ENCODE assay signal across 8 cellular contexts in the genomic region with DNA sequence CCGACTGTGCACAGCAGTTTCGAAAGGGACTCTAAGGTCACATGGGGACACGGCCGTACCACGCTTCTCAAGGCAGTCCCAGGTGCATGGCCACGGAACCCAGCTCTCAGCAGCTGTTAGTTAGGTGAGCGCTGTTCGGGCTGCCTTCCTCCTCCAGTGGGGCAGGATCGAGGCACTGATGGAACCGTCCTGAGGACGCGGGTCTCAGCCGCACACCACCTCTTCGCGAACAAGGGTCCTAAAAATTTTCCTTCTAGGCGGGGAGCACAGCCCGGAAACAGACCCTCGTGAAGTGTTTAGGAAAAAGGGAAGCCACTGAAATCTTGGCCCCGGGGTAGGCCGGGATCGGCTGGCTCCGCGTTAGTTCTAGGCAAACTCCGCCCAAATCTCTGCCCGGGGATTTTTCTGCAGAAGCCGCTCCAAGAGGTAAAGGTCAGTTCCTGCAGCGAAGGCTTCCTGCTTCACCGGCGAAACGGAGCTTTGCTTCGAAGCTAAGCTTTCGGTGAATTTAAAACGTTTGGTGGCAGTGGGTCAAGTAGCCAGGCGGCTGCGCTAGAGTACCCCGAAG. TPM values are rescaled to one million over a fixed set of nuclear protein-coding genes. Genes with fewer than 3 reads are reported as not detected.
A peak's percentile ranks its signal among the peaks of the same experiment; 100 is the strongest.
DNase-seq lines count a peak whose midpoint lies in the region; ATAC-seq lines count a peak whose summit lies in the region.

No MANE protein-coding gene starts in this region.

- peaks cover 29% of the 10 kb centered on the region for H3K4me1 ChIP-seq in CD4-positive, CD25-positive, alpha-beta regulatory T cell (ENCODE audit: control insufficient read depth, insufficient read depth, low read length, poor library complexity, severe bottlenecking)

- H3K27ac Mint-ChIP-seq in CD4-positive, CD25-positive, alpha-beta regulatory T cell: peak overlapping the region in 1 of 3 donors; percentile 46

- H3K27me3 Mint-ChIP-seq in CD4-positive, CD25-positive, alpha-beta regulatory T cell: peaks cover 76% of the 10 kb centered on the region

- no peak overlapping the region for H3K27ac ChIP-seq in CD4-positive, CD25-positive, alpha-beta regulatory T cell (ENCODE audit: insufficient read depth, low read length, poor library complexity, severe bottlenecking)

- in situ Hi-C loops in KBM-7 (cut with MboI; ENCODE audit: low pct_unique_long_range_greater_than_20kb, low sequenced_read_pairs): loop anchor here (25.0 kb wide), 1 partner anchor 720 kb away; a partner anchor contains a TSS

- ATAC-seq in CD4-positive, CD25-positive, alpha-beta regulatory T cell (ENCODE audit: low read depth in 2 of 2): no peak
- ATAC-seq in HG02981 (IDR thresholded peaks at IDR 0.05; ENCODE audit: unreplicated experiment): no peak
- ATAC-seq in HG03354 (IDR thresholded peaks at IDR 0.05; ENCODE audit: poor library complexity, severe bottlenecking, unreplicated experiment): no peak

- H3K36me3 ChIP-seq in CD4-positive, CD25-positive, alpha-beta regulatory T cell (ENCODE audit: control insufficient read depth, insufficient read depth, low read length): no peaks in the 10 kb centered on the region

- no peaks in the 10 kb centered on the region for H3K9me3 Mint-ChIP-seq in CD4-positive, CD25-positive, alpha-beta regulatory T cell

- no peaks in the 10 kb centered on the region for H3K9me3 ChIP-seq in CD4-positive, CD25-positive, alpha-beta regulatory T cell (ENCODE audit: control insufficient read depth in 2 of 2, low read length in 2 of 2)

- peaks cover 45% of the 10 kb centered on the region for H3K27me3 ChIP-seq in CD4-positive, CD25-positive, alpha-beta regulatory T cell (ENCODE audit: control insufficient read depth, insufficient read depth, low read length)

- peak overlapping the region; percentile 66 to 90 (median 68) for H3K4me3 Mint-ChIP-seq in CD4-positive, CD25-positive, alpha-beta regulatory T cell

- H3K4me3 ChIP-seq in CD4-positive, CD25-positive, alpha-beta regulatory T cell (ENCODE audit: low read depth, low read length): peak overlapping the region; percentile 34

- peaks cover 0 to 27% (median 18%) of the 10 kb centered on the region in 4 donors for H3K4me1 Mint-ChIP-seq in CD4-positive, CD25-positive, alpha-beta regulatory T cell

- no peaks in the 10 kb centered on the region for H3K36me3 Mint-ChIP-seq in CD4-positive, CD25-positive, alpha-beta regulatory T cell

- peak in 1 of 3 donors; percentile 22 for DNase-seq in CD4-positive, CD25-positive, alpha-beta regulatory T cell
- DNase-seq in KBM-7: peak; percentile 28
- DNase-seq in amniotic epithelial cell (ENCODE audit: low read depth): peak; percentile 16
- DNase-seq in islet precursor cell: peak; percentile 67
- DNase-seq in stimulated activated CD8-positive, alpha-beta memory T cell treated with anti-CD3 and anti-CD28 coated beads, Interleukin-4, amount 100 ng/mL, for 48 hours: peak; percentile 35
- DNase-seq in DMS79 (lab: John Stamatoyannopoulos, UW): no peak

RNA-seq across cellular contexts. Expression of a gene that starts 0.8 kb away (rescaled TPM):
- not detected for total RNA-seq in CD4-positive, CD25-positive, alpha-beta regulatory T cell
- not detected for polyA plus RNA-seq in CD4-positive, CD25-positive, alpha-beta regulatory T cell

RNA-seq across cellular contexts. Expression of a gene that starts 31.1 kb away (rescaled TPM):
- not detected for total RNA-seq in CD4-positive, CD25-positive, alpha-beta regulatory T cell
- under 1 TPM in 1 of 4 donors, not detected in 3; 0.06 TPM for polyA plus RNA-seq in CD4-positive, CD25-positive, alpha-beta regulatory T cell

RNA-seq across cellular contexts. Expression of a gene that starts 40.1 kb away (rescaled TPM):
- 3.9 TPM for total RNA-seq in CD4-positive, CD25-positive, alpha-beta regulatory T cell
- polyA plus RNA-seq in CD4-positive, CD25-positive, alpha-beta regulatory T cell: 10 to 100 TPM in 1 of 4 donors, 1 to 10 TPM in 3; 4.8 to 13.8 (median 7.5) TPM
